Comparison of ENCODE assay signal across 31 cellular contexts in genomic region chr17:39283896-39284295, GRCh38. TPM values are rescaled to one million over a fixed set of nuclear protein-coding genes. Genes with fewer than 3 reads are reported as not detected.
"Had no signal": no experiment of that assay in that cellular context is flagged by ENCODE, and none has a peak within 500 bp of the region (broad histone marks: within the 10 kb centered on the region; RNA-seq: fewer than 3 reads in every experiment).

No MANE protein-coding gene starts in this region.

- H3K4me3 Mint-ChIP-seq: activated B cell treated with CpG ODN at 0.5 μM for 24 hours; activated CD8-positive, alpha-beta T cell treated with anti-CD3 and anti-CD28 coated beads for 36 hours; activated naive CD8-positive, alpha-beta T cell treated with anti-CD3 and anti-CD28 coated beads, Interleukin-2, amount 10 ng/mL, durations not matched to agents 7 days and 5 days; nephron; stimulated activated memory B cell treated with anti-CD40 and anti-IgM and Interleukin-4, amounts not matched to agents 10 μg/mL and 1 μg/mL and 100 μg/mL, for 72 hours; stimulated activated naive CD8-positive, alpha-beta T cell treated with anti-CD3 and anti-CD28 coated beads, Interleukin-15, amount 100 ng/mL, for 72 hours; T-cell; T-helper 2 cell treated with Interferon-gamma antibody and Interleukin-4, amounts not matched to agents 5 μg/mL and 100 μg/mL, for 36 hours had no signal

- H3K4me3 ChIP-seq: esophagus muscularis mucosa, gastroesophageal sphincter, hepatocyte, lower lobe of right lung, mucosa of descending colon, thyroid gland, upper lobe of left lung, vagina had no signal

- H3K27me3 Mint-ChIP-seq: activated B cell treated with CpG ODN at 0.5 μM for 24 hours; activated CD8-positive, alpha-beta T cell treated with anti-CD3 and anti-CD28 coated beads for 36 hours; activated naive CD8-positive, alpha-beta T cell treated with anti-CD3 and anti-CD28 coated beads, Interleukin-2, amount 10 ng/mL, durations not matched to agents 7 days and 5 days; stimulated activated memory B cell treated with anti-CD40 and anti-IgM and Interleukin-4, amounts not matched to agents 10 μg/mL and 1 μg/mL and 100 μg/mL, for 72 hours; stimulated activated naive CD8-positive, alpha-beta T cell treated with anti-CD3 and anti-CD28 coated beads, Interleukin-15, amount 100 ng/mL, for 72 hours; T-cell had no signal

- ATAC-seq: activated CD8-positive, alpha-beta T cell treated with anti-CD3 and anti-CD28 coated beads for 36 hours; gastroesophageal sphincter; left colon; mucosa of descending colon; sciatic nerve; stimulated activated memory B cell treated with anti-CD40 and anti-IgM and Interleukin-4, amounts not matched to agents 10 μg/mL and 1 μg/mL and 100 μg/mL, for 72 hours; stimulated activated naive CD8-positive, alpha-beta T cell treated with anti-CD3 and anti-CD28 coated beads, Interleukin-15, amount 100 ng/mL, for 72 hours; T-cell had no signal

- H3K9me3 ChIP-seq: esophagus muscularis mucosa, gastroesophageal sphincter, lower lobe of right lung, mucosa of descending colon, thyroid gland, upper lobe of left lung, vagina had no signal

- H3K36me3 Mint-ChIP-seq: activated naive CD8-positive, alpha-beta T cell treated with anti-CD3 and anti-CD28 coated beads, Interleukin-2, amount 10 ng/mL, durations not matched to agents 7 days and 5 days had no signal

- DNase-seq: activated B cell treated with CpG ODN at 0.5 μM for 24 hours; activated CD4-positive, alpha-beta T cell treated with anti-CD3 and anti-CD28 coated beads, Interleukin-2, amount 50 U/mL, for 1 hour; activated CD8-positive, alpha-beta T cell treated with anti-CD3 and anti-CD28 coated beads for 36 hours; activated effector memory CD4-positive, alpha-beta T cell treated with Interleukin-2 at 50 U/mL for 16 hours; activated naive CD4-positive, alpha-beta T cell treated with Interleukin-2 at 50 U/mL for 16 hours; activated naive CD8-positive, alpha-beta T cell treated with anti-CD3 and anti-CD28 coated beads, Interleukin-2, amount 10 ng/mL, durations not matched to agents 7 days and 5 days; activated T-cell treated with anti-CD3 and anti-CD28 coated beads, Interleukin-2, amount 50 U/mL, for 48 hours; amygdala; central memory CD4-positive, alpha-beta T cell; dermis blood vessel endothelial cell; effector CD4-positive, alpha-beta T cell; kidney; left colon; lower lobe of right lung; mesendoderm; mucosa of descending colon; small intestine; stimulated activated CD4-positive, alpha-beta T cell treated with anti-CD3 and anti-CD28 coated beads, Interleukin-4, amount 100 ng/mL, for 4 hours; stimulated activated CD8-positive, alpha-beta memory T cell treated with anti-CD3 and anti-CD28 coated beads, Interleukin-4, amount 100 ng/mL, for 48 hours; stimulated activated naive CD8-positive, alpha-beta T cell treated with anti-CD3 and anti-CD28 coated beads, Interleukin-15, amount 100 ng/mL, for 72 hours; T-cell; thyroid gland; upper lobe of left lung had no signal

- H3K4me1 Mint-ChIP-seq: activated B cell treated with CpG ODN at 0.5 μM for 24 hours; activated naive CD8-positive, alpha-beta T cell treated with anti-CD3 and anti-CD28 coated beads, Interleukin-2, amount 10 ng/mL, durations not matched to agents 7 days and 5 days; nephron; stimulated activated memory B cell treated with anti-CD40 and anti-IgM and Interleukin-4, amounts not matched to agents 10 μg/mL and 1 μg/mL and 100 μg/mL, for 72 hours; stimulated activated naive CD8-positive, alpha-beta T cell treated with anti-CD3 and anti-CD28 coated beads, Interleukin-15, amount 100 ng/mL, for 72 hours; T-cell had no signal

- H3K27ac ChIP-seq: esophagus muscularis mucosa, gastroesophageal sphincter, hepatocyte, lower lobe of right lung, thyroid gland, upper lobe of left lung, vagina had no signal

- H3K9me3 Mint-ChIP-seq: activated B cell treated with CpG ODN at 0.5 μM for 24 hours; activated CD8-positive, alpha-beta T cell treated with anti-CD3 and anti-CD28 coated beads for 36 hours; activated naive CD8-positive, alpha-beta T cell treated with anti-CD3 and anti-CD28 coated beads, Interleukin-2, amount 10 ng/mL, durations not matched to agents 7 days and 5 days; nephron; stimulated activated memory B cell treated with anti-CD40 and anti-IgM and Interleukin-4, amounts not matched to agents 10 μg/mL and 1 μg/mL and 100 μg/mL, for 72 hours; stimulated activated naive CD8-positive, alpha-beta T cell treated with anti-CD3 and anti-CD28 coated beads, Interleukin-15, amount 100 ng/mL, for 72 hours; T-cell; T-helper 2 cell treated with Interferon-gamma antibody and Interleukin-4, amounts not matched to agents 5 μg/mL and 100 μg/mL, for 36 hours had no signal

- H3K4me1 ChIP-seq: vagina had no signal

- H3K27ac Mint-ChIP-seq: activated B cell treated with CpG ODN at 0.5 μM for 24 hours; activated CD8-positive, alpha-beta T cell treated with anti-CD3 and anti-CD28 coated beads for 36 hours; activated naive CD8-positive, alpha-beta T cell treated with anti-CD3 and anti-CD28 coated beads, Interleukin-2, amount 10 ng/mL, durations not matched to agents 7 days and 5 days; nephron; stimulated activated memory B cell treated with anti-CD40 and anti-IgM and Interleukin-4, amounts not matched to agents 10 μg/mL and 1 μg/mL and 100 μg/mL, for 72 hours; stimulated activated naive CD8-positive, alpha-beta T cell treated with anti-CD3 and anti-CD28 coated beads, Interleukin-15, amount 100 ng/mL, for 72 hours; T-cell; T-helper 2 cell treated with Interferon-gamma antibody and Interleukin-4, amounts not matched to agents 5 μg/mL and 100 μg/mL, for 36 hours had no signal

- H3K27me3 ChIP-seq: esophagus muscularis mucosa, gastroesophageal sphincter, hepatocyte, thyroid gland, upper lobe of left lung, vagina had no signal

RNA-seq across cellular contexts. Expression of gene STAC2, which starts 58.2 kb away (rescaled TPM):
- total RNA-seq: activated B cell treated with CpG ODN at 0.5 μM for 24 hours; activated naive CD8-positive, alpha-beta T cell treated with anti-CD3 and anti-CD28 coated beads, Interleukin-2, amount 10 ng/mL, durations not matched to agents 7 days and 5 days; hepatocyte; thyroid gland had no signal
